1 cellular context compared by ENCODE assay signal in genomic region chr6:157667211-157668033, GRCh38.
A peak's percentile ranks its signal among the peaks of the same experiment; 100 is the strongest.
TF ChIP-seq lines count a peak whose summit lies in the region.

No MANE protein-coding gene starts in this region.

TF ChIP-seq in K562, 482 proteins besides CTCF, POLR2A, EP300 and RAD21 (continued from another document and continues in another):
- no peak for TF ChIP-seq E2F4 (CRISPR knock-in tag; IDR thresholded peaks at IDR 0.05; ENCODE audit: low read depth)
- TF ChIP-seq ZNF280A (IDR thresholded peaks at IDR 0.05; ENCODE audit: low read depth, partially characterized antibody) = peak; percentile 74
- TF ChIP-seq TAF9B (IDR thresholded peaks at IDR 0.05; ENCODE audit: partially characterized antibody) = peak; percentile 32
- no peak for TF ChIP-seq ZNF609 (CRISPR knock-in tag; IDR thresholded peaks at IDR 0.05; ENCODE audit: borderline replicate concordance)
- TF ChIP-seq ZNF707 (CRISPR knock-in tag; conservative IDR thresholded peaks at IDR 0.05) = no peak
- TF ChIP-seq ZNF79 (CRISPR knock-in tag; IDR thresholded peaks at IDR 0.05; ENCODE audit: low read depth) = no peak
- no peak for TF ChIP-seq ZNF584 (CRISPR knock-in tag; IDR thresholded peaks at IDR 0.05; ENCODE audit: low read depth)
- no peak for TF ChIP-seq BRF2 (IDR thresholded peaks at IDR 0.05; ENCODE audit: borderline replicate concordance, insufficient read depth, insufficient read length)
- no peak for TF ChIP-seq THRA (IDR thresholded peaks at IDR 0.05)
- TF ChIP-seq ZNF445 (CRISPR knock-in tag; IDR thresholded peaks at IDR 0.05; ENCODE audit: low read depth) = no peak
- no peak for TF ChIP-seq SRSF9 (IDR thresholded peaks at IDR 0.05; ENCODE audit: borderline replicate concordance, low read depth, low read length)
- peak; percentile 63 for TF ChIP-seq ZBTB33 (CRISPR knock-in tag; IDR thresholded peaks at IDR 0.05)
- TF ChIP-seq ZNF592 (IDR thresholded peaks at IDR 0.05) = no peak
- TF ChIP-seq TEAD2 (tag; IDR thresholded peaks at IDR 0.05) = no peak
- TF ChIP-seq NFIX (CRISPR knock-in tag; IDR thresholded peaks at IDR 0.05; ENCODE audit: low read depth) = no peak
- no peak for TF ChIP-seq HMGN3 (IDR thresholded peaks at IDR 0.05; ENCODE audit: borderline replicate concordance, extremely low read depth, insufficient read length, low read depth, low read length)
- TF ChIP-seq U2AF2 (optimal IDR thresholded peaks at IDR 0.05; ENCODE audit: low read depth, low read length) = no peak
- no peak for TF ChIP-seq FOXA3 (CRISPR knock-in tag; conservative IDR thresholded peaks at IDR 0.05 in 1 of 2, IDR thresholded peaks at IDR 0.05 in 1 of 2)
- TF ChIP-seq ZNF384 (IDR thresholded peaks at IDR 0.05; ENCODE audit: low read depth, low read length) = peak; percentile 71
- no peak for TF ChIP-seq PRDM10 (IDR thresholded peaks at IDR 0.05; ENCODE audit: partially characterized antibody)
- TF ChIP-seq NR2C2 (CRISPR knock-in tag; IDR thresholded peaks at IDR 0.05) = no peak
- no peak for TF ChIP-seq NR2C2 (tag; IDR thresholded peaks at IDR 0.05)
- TF ChIP-seq PTBP1 (IDR thresholded peaks at IDR 0.05; ENCODE audit: low read depth, low read length) = no peak
- TF ChIP-seq POLR3G (IDR thresholded peaks at IDR 0.05; ENCODE audit: extremely low read depth, insufficient read length, insufficient replicate concordance) = no peak
- TF ChIP-seq FOXK2 (conservative IDR thresholded peaks at IDR 0.05 in 1 of 2, IDR thresholded peaks at IDR 0.05 in 1 of 2; ENCODE audit: low read depth in 2 of 2) = peak; percentile 63 to 72; a peak in 3 of 4 replicates
- TF ChIP-seq ZNF41 (CRISPR knock-in tag; conservative IDR thresholded peaks at IDR 0.05) = peak; percentile 53; the same call in 1 of the 2 replicates
- TF ChIP-seq KHSRP (IDR thresholded peaks at IDR 0.05) = peak; percentile 51; the same call in 1 of the 2 replicates
- TF ChIP-seq HNRNPUL1 (IDR thresholded peaks at IDR 0.05; ENCODE audit: low read length) = no peak
- no peak for TF ChIP-seq MTA3 (IDR thresholded peaks at IDR 0.05; ENCODE audit: borderline replicate concordance)
- no peak for TF ChIP-seq E2F1 (CRISPR knock-in tag; IDR thresholded peaks at IDR 0.05)
- peak; percentile 95 for TF ChIP-seq ZBTB26 (CRISPR knock-in tag; IDR thresholded peaks at IDR 0.05)
- no peak for TF ChIP-seq SNAPC5 (CRISPR knock-in tag; IDR thresholded peaks at IDR 0.05)
- TF ChIP-seq GTF2E2 (tag; IDR thresholded peaks at IDR 0.05) = no peak
- TF ChIP-seq MED1 (CRISPR knock-in tag; IDR thresholded peaks at IDR 0.05; ENCODE audit: borderline replicate concordance) = no peak
